In genomic region chr14:102124419-102124818, GRCh38 we compare ENCODE assay signal across 34 cellular contexts.
"Had no signal": no experiment of that assay in that cellular context is flagged by ENCODE, and none has a peak within 500 bp of the region (broad histone marks: within the 10 kb centered on the region; RNA-seq: fewer than 3 reads in every experiment).

No MANE protein-coding gene starts in this region.

- DNase-seq: activated B cell treated with CpG ODN at 0.5 μM for 24 hours; activated CD4-positive, alpha-beta memory T cell treated with anti-CD3 and anti-CD28 coated beads for 36 hours; activated CD4-positive, alpha-beta T cell treated with anti-CD3 and anti-CD28 coated beads for 4 hours; activated CD4-positive, alpha-beta T cell treated with anti-CD3 and anti-CD28 coated beads, Interleukin-2, amount 10 ng/mL, durations not matched to agents 24 days and 14 days; activated CD4-positive, alpha-beta T cell treated with anti-CD3 and anti-CD28 coated beads, Interleukin-2, amount 50 U/mL, for 1 hour; activated CD4-positive, alpha-beta T cell treated with anti-CD3 and anti-CD28 coated beads, Interleukin-2, amount 50 U/mL, for 4 hours; activated CD4-positive, CD25-positive, alpha-beta regulatory T cell treated with anti-CD3 and anti-CD28 coated beads, Interleukin-2, amount 50 U/mL, for 72 hours; activated CD8-positive, alpha-beta memory T cell treated with anti-CD3 and anti-CD28 coated beads, Interleukin-2, amount 50 U/mL, for 4 hours; activated CD8-positive, alpha-beta T cell treated with anti-CD3 and anti-CD28 coated beads for 36 hours; activated effector memory CD4-positive, alpha-beta T cell treated with anti-CD3 and anti-CD28 coated beads, Interleukin-2, amount 50 U/mL, for 16 hours; activated gamma-delta T cell treated with Interleukin-2 at 50 U/mL for 16 hours; activated naive CD4-positive, alpha-beta T cell; activated naive CD4-positive, alpha-beta T cell treated with anti-CD3 and anti-CD28 coated beads for 36 hours; activated naive CD4-positive, alpha-beta T cell treated with anti-CD3 and anti-CD28 coated beads, Interleukin-2, amount 50 U/mL, for 16 hours; activated naive CD8-positive, alpha-beta T cell treated with anti-CD3 and anti-CD28 coated beads for 36 hours; activated T-cell treated with anti-CD3 and anti-CD28 coated beads for 4 hours; activated T-cell treated with anti-CD3 and anti-CD28 coated beads, Interleukin-2, amount 50 U/mL, for 1 hour; activated T-cell treated with anti-CD3 and anti-CD28 coated beads, Interleukin-2, amount 50 U/mL, for 4 hours; activated T-cell treated with anti-CD3 and anti-CD28 coated beads, Interleukin-2, amount 50 U/mL, for 72 hours; adrenal gland; amniotic stem cell; body of pancreas; brain microvascular endothelial cell; central memory CD4-positive, alpha-beta T cell; T-helper 1 cell; T-helper 2 cell; T-helper 9 cell had no signal

- H3K27ac ChIP-seq: adrenal gland, brain microvascular endothelial cell, breast epithelium, VCaP had no signal

- H3K4me3 ChIP-seq: adrenal gland, body of pancreas, breast epithelium had no signal

- H3K27me3 ChIP-seq: adrenal gland, body of pancreas, brain microvascular endothelial cell, breast epithelium had no signal

- H3K36me3 ChIP-seq: adrenal gland, brain microvascular endothelial cell, breast epithelium had no signal

- H3K4me1 ChIP-seq: breast epithelium had no signal

- H3K4me1 Mint-ChIP-seq: activated B cell treated with CpG ODN at 0.5 μM for 24 hours; activated CD4-positive, alpha-beta T cell treated with anti-CD3 and anti-CD28 coated beads, Interleukin-2, amount 10 ng/mL, durations not matched to agents 24 days and 14 days; activated naive CD8-positive, alpha-beta T cell treated with anti-CD3 and anti-CD28 coated beads for 36 hours; activated T-helper 17 cell treated with anti-CD3 and anti-CD28 coated beads, Interleukin-2, amount 50 U/mL, for 72 hours had no signal

- H3K27ac Mint-ChIP-seq: activated B cell treated with CpG ODN at 0.5 μM for 24 hours; activated CD4-positive, alpha-beta memory T cell treated with anti-CD3 and anti-CD28 coated beads for 36 hours; activated CD4-positive, alpha-beta T cell treated with anti-CD3 and anti-CD28 coated beads, Interleukin-2, amount 10 ng/mL, durations not matched to agents 24 days and 14 days; activated CD8-positive, alpha-beta T cell treated with anti-CD3 and anti-CD28 coated beads for 36 hours; activated naive CD4-positive, alpha-beta T cell treated with anti-CD3 and anti-CD28 coated beads for 36 hours; activated naive CD4-positive, alpha-beta T cell treated with anti-CD3 and anti-CD28 coated beads, Interleukin-2, amount 50 U/mL, for 72 hours; activated naive CD8-positive, alpha-beta T cell treated with anti-CD3 and anti-CD28 coated beads for 36 hours; activated T-cell treated with anti-CD3 and anti-CD28 coated beads, Interleukin-2, amount 50 U/mL, for 72 hours; activated T-helper 1 cell treated with anti-CD3 and anti-CD28 coated beads, Interleukin-12 subunit alpha, Interleukin-12 subunit beta, Interleukin-2, Interleukin-4 antibody, amounts not matched to agents 30 ng/mL and 10 ng/mL and 1 ng/mL, durations not matched to agents 14 hours and 24 hours and 36 hours; activated T-helper 17 cell treated with anti-CD3 and anti-CD28 coated beads, Interleukin-2, amount 50 U/mL, for 72 hours; T-helper 1 cell treated with Interleukin-12 subunit alpha and Interleukin-12 subunit beta and Interleukin-4 antibody, amounts not matched to agents 30 μg/mL and 1 μg/mL, for 36 hours; T-helper 2 cell treated with Interferon-gamma antibody and Interleukin-4, amounts not matched to agents 5 μg/mL and 100 μg/mL, for 36 hours had no signal

- H3K36me3 Mint-ChIP-seq: activated CD4-positive, alpha-beta memory T cell treated with anti-CD3 and anti-CD28 coated beads for 36 hours; activated naive CD4-positive, alpha-beta T cell treated with anti-CD3 and anti-CD28 coated beads, Interleukin-2, amount 50 U/mL, for 72 hours; activated naive CD8-positive, alpha-beta T cell treated with anti-CD3 and anti-CD28 coated beads for 36 hours had no signal

- H3K9me3 Mint-ChIP-seq: activated B cell treated with CpG ODN at 0.5 μM for 24 hours; activated CD4-positive, alpha-beta memory T cell treated with anti-CD3 and anti-CD28 coated beads for 36 hours; activated CD4-positive, alpha-beta T cell treated with anti-CD3 and anti-CD28 coated beads, Interleukin-2, amount 10 ng/mL, durations not matched to agents 24 days and 14 days; activated CD8-positive, alpha-beta T cell treated with anti-CD3 and anti-CD28 coated beads for 36 hours; activated naive CD4-positive, alpha-beta T cell treated with anti-CD3 and anti-CD28 coated beads for 36 hours; activated naive CD4-positive, alpha-beta T cell treated with anti-CD3 and anti-CD28 coated beads, Interleukin-2, amount 50 U/mL, for 72 hours; activated naive CD8-positive, alpha-beta T cell treated with anti-CD3 and anti-CD28 coated beads for 36 hours; activated T-cell treated with anti-CD3 and anti-CD28 coated beads, Interleukin-2, amount 50 U/mL, for 4 hours; activated T-cell treated with anti-CD3 and anti-CD28 coated beads, Interleukin-2, amount 50 U/mL, for 72 hours; activated T-helper 1 cell treated with anti-CD3 and anti-CD28 coated beads, Interleukin-12 subunit alpha, Interleukin-12 subunit beta, Interleukin-2, Interleukin-4 antibody, amounts not matched to agents 30 ng/mL and 10 ng/mL and 1 ng/mL, durations not matched to agents 14 hours and 24 hours and 36 hours; activated T-helper 17 cell treated with anti-CD3 and anti-CD28 coated beads, Interleukin-2, amount 50 U/mL, for 72 hours; T-helper 1 cell treated with Interleukin-12 subunit alpha and Interleukin-12 subunit beta and Interleukin-4 antibody, amounts not matched to agents 30 μg/mL and 1 μg/mL, for 36 hours; T-helper 2 cell treated with Interferon-gamma antibody and Interleukin-4, amounts not matched to agents 5 μg/mL and 100 μg/mL, for 36 hours had no signal

- H3K9me3 ChIP-seq: adrenal gland, body of pancreas, breast epithelium had no signal

- H3K27me3 Mint-ChIP-seq: activated B cell treated with CpG ODN at 0.5 μM for 24 hours; activated CD4-positive, alpha-beta memory T cell treated with anti-CD3 and anti-CD28 coated beads for 36 hours; activated CD4-positive, alpha-beta T cell treated with anti-CD3 and anti-CD28 coated beads, Interleukin-2, amount 10 ng/mL, durations not matched to agents 24 days and 14 days; activated CD8-positive, alpha-beta T cell treated with anti-CD3 and anti-CD28 coated beads for 36 hours; activated naive CD8-positive, alpha-beta T cell treated with anti-CD3 and anti-CD28 coated beads for 36 hours; activated T-helper 17 cell treated with anti-CD3 and anti-CD28 coated beads, Interleukin-2, amount 50 U/mL, for 72 hours had no signal

- H3K4me3 Mint-ChIP-seq: activated B cell treated with CpG ODN at 0.5 μM for 24 hours; activated CD4-positive, alpha-beta memory T cell treated with anti-CD3 and anti-CD28 coated beads for 36 hours; activated CD4-positive, alpha-beta T cell treated with anti-CD3 and anti-CD28 coated beads, Interleukin-2, amount 10 ng/mL, durations not matched to agents 24 days and 14 days; activated CD8-positive, alpha-beta T cell treated with anti-CD3 and anti-CD28 coated beads for 36 hours; activated naive CD4-positive, alpha-beta T cell treated with anti-CD3 and anti-CD28 coated beads for 36 hours; activated naive CD8-positive, alpha-beta T cell treated with anti-CD3 and anti-CD28 coated beads for 36 hours; activated T-cell treated with anti-CD3 and anti-CD28 coated beads, Interleukin-2, amount 50 U/mL, for 4 hours; activated T-cell treated with anti-CD3 and anti-CD28 coated beads, Interleukin-2, amount 50 U/mL, for 72 hours; activated T-helper 1 cell treated with anti-CD3 and anti-CD28 coated beads, Interleukin-12 subunit alpha, Interleukin-12 subunit beta, Interleukin-2, Interleukin-4 antibody, amounts not matched to agents 30 ng/mL and 10 ng/mL and 1 ng/mL, durations not matched to agents 14 hours and 24 hours and 36 hours; activated T-helper 17 cell treated with anti-CD3 and anti-CD28 coated beads, Interleukin-2, amount 50 U/mL, for 72 hours; T-helper 1 cell treated with Interleukin-12 subunit alpha and Interleukin-12 subunit beta and Interleukin-4 antibody, amounts not matched to agents 30 μg/mL and 1 μg/mL, for 36 hours; T-helper 2 cell treated with Interferon-gamma antibody and Interleukin-4, amounts not matched to agents 5 μg/mL and 100 μg/mL, for 36 hours had no signal
